Comparison of ENCODE assay signal across 8 cellular contexts in genomic region chr13:40668335-40668734, GRCh38. TPM values are rescaled to one million over a fixed set of nuclear protein-coding genes. Genes with fewer than 3 reads are reported as not detected.
DNase-seq lines count a peak whose midpoint lies in the region; ATAC-seq and TF ChIP-seq lines count a peak whose summit lies in the region.

No MANE protein-coding gene starts in this region.

- peak; percentile 31; the same call in 2 of the 3 replicates for ATAC-seq in DND-41 (ENCODE audit: insufficient read depth, low read depth)
- no peak for ATAC-seq in activated naive CD8-positive, alpha-beta T cell treated with anti-CD3 and anti-CD28 coated beads, Interleukin-2, amount 50 U/mL, for 24 hours
- ATAC-seq in left lung: no peak
- ATAC-seq in upper lobe of left lung (ENCODE audit: low FRiP score in 2 of 2): peak; percentile 46 to 60
- no peak for ATAC-seq in HG03108 (IDR thresholded peaks at IDR 0.05; ENCODE audit: unreplicated experiment)

- intact Hi-C loops in left lung (cut with DNase I): no loop called here

- no peaks in the 10 kb centered on the region for H3K36me3 ChIP-seq in DND-41 (ENCODE audit: insufficient read depth, low read length)
- no peaks in the 10 kb centered on the region for H3K36me3 ChIP-seq in left lung
- H3K36me3 ChIP-seq in upper lobe of left lung: no peaks in the 10 kb centered on the region

- no peaks in the 10 kb centered on the region for H3K9me3 ChIP-seq in DND-41 (ENCODE audit: insufficient read depth, low read length, severe bottlenecking)
- H3K9me3 ChIP-seq in left lung: no peaks in the 10 kb centered on the region
- no peaks in the 10 kb centered on the region for H3K9me3 ChIP-seq in upper lobe of left lung

- DNase-seq in DND-41: peak; percentile 36
- peak; percentile 22 for DNase-seq in NB4 (ENCODE audit: low read depth)
- peak; percentile 56 for DNase-seq in activated naive CD8-positive, alpha-beta T cell treated with anti-CD3 and anti-CD28 coated beads, Interleukin-2, amount 50 U/mL, for 24 hours
- DNase-seq in left lung: no peak
- DNase-seq in upper lobe of left lung: peak in 1 of 2 donors; percentile 50
- no peak for DNase-seq in NCI-H1417 treated with DMSO at 0.1 percent for 48 hours (lab: John Stamatoyannopoulos, UW)
- DNase-seq in T1000 (lab: John Stamatoyannopoulos, UW): no peak

- WGBS in upper lobe of left lung, 2 donors: 36 to 40% methylated on average over 11 of the region's 11 CpGs

- H3K27me3 Mint-ChIP-seq in activated naive CD8-positive, alpha-beta T cell treated with anti-CD3 and anti-CD28 coated beads, Interleukin-2, amount 50 U/mL, for 24 hours: no peaks in the 10 kb centered on the region

- no peaks in the 10 kb centered on the region for H3K9me3 Mint-ChIP-seq in activated naive CD8-positive, alpha-beta T cell treated with anti-CD3 and anti-CD28 coated beads, Interleukin-2, amount 50 U/mL, for 24 hours

- peaks cover 20% of the 10 kb centered on the region for H3K27me3 ChIP-seq in DND-41 (ENCODE audit: insufficient read depth, low read length, poor library complexity)
- H3K27me3 ChIP-seq in left lung: no peaks in the 10 kb centered on the region
- H3K27me3 ChIP-seq in upper lobe of left lung: no peaks in the 10 kb centered on the region

- TF ChIP-seq CTCF in DND-41 (IDR thresholded peaks at IDR 0.05; ENCODE audit: borderline replicate concordance, extremely low read depth, low read length, poor library complexity, severe bottlenecking) (peak; percentile 63), NB4 (IDR thresholded peaks at IDR 0.05; ENCODE audit: low read depth, low read length) (no peak), left lung (IDR thresholded peaks at IDR 0.05) (peak; percentile 31 to 43), upper lobe of left lung (IDR thresholded peaks at IDR 0.05) (peak in 5 of 6 experiments; percentile 8 to 47 (median 35))

- TF ChIP-seq EP300 in upper lobe of left lung (IDR thresholded peaks at IDR 0.05): no peak

- 0 out of 2 replicates have a peak, but pooled peaks cover 3% of the 10 kb centered on the region for H3K79me2 ChIP-seq in DND-41 (ENCODE audit: insufficient read depth, low read length)

- H3K27ac ChIP-seq in DND-41 (ENCODE audit: low read length) (no peak overlapping the region), left lung (no peak overlapping the region), upper lobe of left lung (no peak overlapping the region)

- peak overlapping the region; percentile 85 for H3K4me3 Mint-ChIP-seq in activated naive CD8-positive, alpha-beta T cell treated with anti-CD3 and anti-CD28 coated beads, Interleukin-2, amount 50 U/mL, for 24 hours

- peaks cover 21% of the 10 kb centered on the region for H3K4me1 ChIP-seq in DND-41 (ENCODE audit: insufficient read depth, low read length)
- peaks cover 6 to 24% of the 10 kb centered on the region in 2 donors for H3K4me1 ChIP-seq in left lung
- H3K4me1 ChIP-seq in upper lobe of left lung: peaks cover 11 to 24% (median 15%) of the 10 kb centered on the region in 4 donors

- no peaks in the 10 kb centered on the region for H4K20me1 ChIP-seq in DND-41 (ENCODE audit: insufficient read depth, low read length)

- no peak overlapping the region for H3K4me3 ChIP-seq in DND-41 (ENCODE audit: low read depth in 1 of 2, low read length in 2 of 2)
- H3K4me3 ChIP-seq in NB4 (ENCODE audit: low read depth, low read length): no peak overlapping the region
- H3K4me3 ChIP-seq in left lung: no peak overlapping the region
- peak overlapping the region in 1 of 4 donors; percentile 75 for H3K4me3 ChIP-seq in upper lobe of left lung

- H3K4me2 ChIP-seq in DND-41 (ENCODE audit: insufficient read depth, low read length): no peak overlapping the region

- H3K4me1 Mint-ChIP-seq in activated naive CD8-positive, alpha-beta T cell treated with anti-CD3 and anti-CD28 coated beads, Interleukin-2, amount 50 U/mL, for 24 hours: peaks cover 45% of the 10 kb centered on the region

- TF ChIP-seq POLR2A in NB4 (IDR thresholded peaks at IDR 0.05; ENCODE audit: extremely low read depth, insufficient read length) (no peak), upper lobe of left lung (IDR thresholded peaks at IDR 0.05) (no peak)

- no peak overlapping the region for H3K9ac ChIP-seq in DND-41 (ENCODE audit: low read depth, low read length)

- H2AFZ ChIP-seq in DND-41 (ENCODE audit: low read depth, low read length): no peak overlapping the region

- peaks cover 10% of the 10 kb centered on the region for H3K36me3 Mint-ChIP-seq in activated naive CD8-positive, alpha-beta T cell treated with anti-CD3 and anti-CD28 coated beads, Interleukin-2, amount 50 U/mL, for 24 hours (ENCODE audit: low read depth)

- H3K27ac Mint-ChIP-seq in activated naive CD8-positive, alpha-beta T cell treated with anti-CD3 and anti-CD28 coated beads, Interleukin-2, amount 50 U/mL, for 24 hours: peak overlapping the region; percentile 90

RNA-seq across cellular contexts. Expression of gene FOXO1, which starts 1.9 kb away (rescaled TPM):
- 10 to 100 TPM; 19.3 to 24.0 TPM for total RNA-seq in left lung
- 10 to 100 TPM; 23.0 to 36.8 (median 31.2) TPM for total RNA-seq in upper lobe of left lung

Comparison
In these comparisons a context has a peak if more than half of its experiments do, and no peak if none do; other contexts are left out.
1. ATAC-seq: peak in DND-41 (single experiment) and upper lobe of left lung (2 of 2); none in activated naive CD8-positive, alpha-beta T cell treated with anti-CD3 and anti-CD28 coated beads, Interleukin-2, amount 50 U/mL, for 24 hours (single experiment), left lung (single experiment) and HG03108 (single experiment).
2. DNase-seq: peak in DND-41 (single experiment), NB4 (single experiment) and activated naive CD8-positive, alpha-beta T cell treated with anti-CD3 and anti-CD28 coated beads, Interleukin-2, amount 50 U/mL, for 24 hours (single experiment); none in left lung (0 of 2), NCI-H1417 treated with DMSO at 0.1 percent for 48 hours (single experiment) and T1000 (single experiment).